In genomic region chr22:36377022-36377631, GRCh38 we compare ENCODE assay signal across 9 cellular contexts. TPM values are rescaled to one million over a fixed set of nuclear protein-coding genes. Genes with fewer than 3 reads are reported as not detected.
DNase-seq lines count a peak whose midpoint lies in the region; ATAC-seq, FAIRE-seq and TF ChIP-seq lines count a peak whose summit lies in the region.
"Had no signal": no experiment of that assay in that cellular context is flagged by ENCODE, and none has a peak within 500 bp of the region (broad histone marks: within the 10 kb centered on the region; RNA-seq: fewer than 3 reads in every experiment).

No MANE protein-coding gene starts in this region.

- TF ChIP-seq CTCF in smooth muscle cell (IDR thresholded peaks at IDR 0.05; ENCODE audit: borderline replicate concordance, insufficient read depth, poor library complexity, severe bottlenecking) = no peak

- H3K9ac ChIP-seq in smooth muscle cell (ENCODE audit: low read depth) = no peak overlapping the region

- no peaks in the 10 kb centered on the region for H3K9me3 Mint-ChIP-seq in T-helper 1 cell treated with Interleukin-12 subunit alpha and Interleukin-12 subunit beta and Interleukin-4 antibody, amounts not matched to agents 30 μg/mL and 1 μg/mL, for 36 hours

- H3K79me2 ChIP-seq in smooth muscle cell (ENCODE audit: low read depth) = peaks cover 100% of the 10 kb centered on the region

- peak; percentile 97 for FAIRE-seq in GM19239 (lab: Jason Lieb, UNC)

- peak; percentile 59 for DNase-seq in GM19239 (ENCODE audit: insufficient read length, low spot score)
- peak; percentile 8 for DNase-seq in epidermal melanocyte (ENCODE audit: insufficient read length, low spot score)
- no peak for DNase-seq in smooth muscle cell (lab: John Stamatoyannopoulos, UW; ENCODE audit: unreplicated experiment)
- DNase-seq in cerebellum (ENCODE audit: low spot score) = no peak
- DNase-seq in foreskin melanocyte = no peak
- DNase-seq: occipital lobe had no signal

- peaks cover 63% of the 10 kb centered on the region for H3K36me3 Mint-ChIP-seq in T-helper 1 cell treated with Interleukin-12 subunit alpha and Interleukin-12 subunit beta and Interleukin-4 antibody, amounts not matched to agents 30 μg/mL and 1 μg/mL, for 36 hours (ENCODE audit: low read depth)

- no peak overlapping the region for H3K4me3 ChIP-seq in smooth muscle cell

- H3K36me3 ChIP-seq in smooth muscle cell (ENCODE audit: low read depth) = no peaks in the 10 kb centered on the region

- H3K4me3 Mint-ChIP-seq in T-helper 1 cell treated with Interleukin-12 subunit alpha and Interleukin-12 subunit beta and Interleukin-4 antibody, amounts not matched to agents 30 μg/mL and 1 μg/mL, for 36 hours = peak overlapping the region; percentile 83

- WGBS in smooth muscle cell (ENCODE audit: low lambda C conversion rate) = 80% methylated on average over 14 of the region's 14 CpGs

- H3K4me2 ChIP-seq in smooth muscle cell = no peak overlapping the region

- H3K27ac Mint-ChIP-seq in T-helper 1 cell treated with Interleukin-12 subunit alpha and Interleukin-12 subunit beta and Interleukin-4 antibody, amounts not matched to agents 30 μg/mL and 1 μg/mL, for 36 hours = peak overlapping the region; percentile 98

- ATAC-seq in HG03469 (IDR thresholded peaks at IDR 0.05; ENCODE audit: unreplicated experiment) (no peak), HG03095 (IDR thresholded peaks at IDR 0.05; ENCODE audit: unreplicated experiment) (no peak)

- peaks cover 84% of the 10 kb centered on the region for H3K4me1 Mint-ChIP-seq in T-helper 1 cell treated with Interleukin-12 subunit alpha and Interleukin-12 subunit beta and Interleukin-4 antibody, amounts not matched to agents 30 μg/mL and 1 μg/mL, for 36 hours (ENCODE audit: low read depth)

- no peaks in the 10 kb centered on the region for H3K27me3 ChIP-seq in smooth muscle cell (ENCODE audit: low read depth)

- peaks cover 18% of the 10 kb centered on the region for H3K4me1 ChIP-seq in smooth muscle cell (ENCODE audit: low read depth)

- peak overlapping the region; percentile 74 for H3K27ac ChIP-seq in smooth muscle cell (ENCODE audit: low read depth)

- no peak overlapping the region for H2AFZ ChIP-seq in smooth muscle cell (ENCODE audit: low read depth)

- no peaks in the 10 kb centered on the region for H3K9me3 ChIP-seq in smooth muscle cell (replicated peaks; ENCODE audit: low read depth)

- H3F3A ChIP-seq in smooth muscle cell (ENCODE audit: low read depth) = peaks cover 18% of the 10 kb centered on the region

- H3K27me3 Mint-ChIP-seq in T-helper 1 cell treated with Interleukin-12 subunit alpha and Interleukin-12 subunit beta and Interleukin-4 antibody, amounts not matched to agents 30 μg/mL and 1 μg/mL, for 36 hours (ENCODE audit: low read depth) = no peaks in the 10 kb centered on the region

- peaks cover 100% of the 10 kb centered on the region for H4K20me1 ChIP-seq in smooth muscle cell (ENCODE audit: low read depth)

RNA-seq across cellular contexts. Expression of gene MYH9, which starts 10.6 kb away (rescaled TPM):
- total RNA-seq in smooth muscle cell (350 and 378 TPM in 2 replicates), cerebellum (38.6 TPM)
- polyA plus RNA-seq in smooth muscle cell = 361 and 382 TPM in 2 replicates

Comparison
In these comparisons a context has a peak if more than half of its experiments do, and no peak if none do; other contexts are left out.
1. DNase-seq: peak in GM19239 (single experiment) and epidermal melanocyte (single experiment); none in smooth muscle cell (single experiment), cerebellum (single experiment) and foreskin melanocyte (single experiment).